8 cellular contexts compared by ENCODE assay signal in genomic region chr2:64586883-64587481, GRCh38.
A peak's percentile ranks its signal among the peaks of the same experiment; 100 is the strongest.
DNase-seq lines count a peak whose midpoint lies in the region; ATAC-seq and TF ChIP-seq lines count a peak whose summit lies in the region.

No MANE protein-coding gene starts in this region.

- H3K4me1 ChIP-seq in upper lobe of left lung: peaks cover 0 to 6% (median 0%) of the 10 kb centered on the region in 4 donors

- TF ChIP-seq POLR2A in upper lobe of left lung (IDR thresholded peaks at IDR 0.05): no peak

- peak; percentile 61 for DNase-seq in Ammon's horn (ENCODE audit: low spot score)
- peak; percentile 30 for DNase-seq in GM13977 (ENCODE audit: low spot score)
- peak; percentile 8 for DNase-seq in NCI-H774 (lab: John Stamatoyannopoulos, UW)
- DNase-seq in central memory CD4-positive, alpha-beta T cell: peak; percentile 32
- DNase-seq in left colon: no peak
- no peak for DNase-seq in upper lobe of left lung

- intact Hi-C loops in left colon (cut with DNase I, micrococcal nuclease): loop anchor here in 1 of 2 donors (5.0 kb wide), 1 partner anchor 280 kb away; no protein-coding TSS in a partner anchor

- H3K9me3 ChIP-seq in upper lobe of left lung: no peaks in the 10 kb centered on the region

- H3K36me3 ChIP-seq in upper lobe of left lung: peaks cover under 1 to 70% (median 21%) of the 10 kb centered on the region in 4 donors

- no peaks in the 10 kb centered on the region for H3K27me3 ChIP-seq in upper lobe of left lung

- ATAC-seq in left colon (peak; percentile 74), upper lobe of left lung (ENCODE audit: low FRiP score in 2 of 2) (peak in 1 of 2 donors; percentile 83), HG02623 (IDR thresholded peaks at IDR 0.05; ENCODE audit: unreplicated experiment) (no peak), GM21529 (IDR thresholded peaks at IDR 0.05; ENCODE audit: unreplicated experiment) (no peak)

- WGBS in upper lobe of left lung, 2 donors: 58 to 65% methylated on average over 6 of the region's 6 CpGs

- TF ChIP-seq EP300 in upper lobe of left lung (IDR thresholded peaks at IDR 0.05): no peak

- TF ChIP-seq CTCF in GM13977 (IDR thresholded peaks at IDR 0.05; ENCODE audit: extremely low read depth, insufficient read depth, missing control alignments) (peak; percentile 61), upper lobe of left lung (IDR thresholded peaks at IDR 0.05) (peak; percentile 28 to 58 (median 45))

- H3K4me3 ChIP-seq in upper lobe of left lung: no peak overlapping the region

- no peak overlapping the region for H3K27ac ChIP-seq in upper lobe of left lung

- in situ Hi-C loops in GM13977 (cut with MboI; ENCODE audit: low pct_unique_long_range_greater_than_20kb, low sequenced_read_pairs, unreplicated experiment): loop anchor here (25.0 kb wide), 1 partner anchor 450 kb away; no protein-coding TSS in a partner anchor

Comparison
In these comparisons a context has a peak if more than half of its experiments do, and no peak if none do; other contexts are left out.
1. DNase-seq: peak in Ammon's horn (single experiment), GM13977 (single experiment), NCI-H774 (single experiment) and central memory CD4-positive, alpha-beta T cell (single experiment); none in left colon (0 of 2) and upper lobe of left lung (0 of 2).